Comparison of ENCODE assay signal across 7 cellular contexts in the genomic region with DNA sequence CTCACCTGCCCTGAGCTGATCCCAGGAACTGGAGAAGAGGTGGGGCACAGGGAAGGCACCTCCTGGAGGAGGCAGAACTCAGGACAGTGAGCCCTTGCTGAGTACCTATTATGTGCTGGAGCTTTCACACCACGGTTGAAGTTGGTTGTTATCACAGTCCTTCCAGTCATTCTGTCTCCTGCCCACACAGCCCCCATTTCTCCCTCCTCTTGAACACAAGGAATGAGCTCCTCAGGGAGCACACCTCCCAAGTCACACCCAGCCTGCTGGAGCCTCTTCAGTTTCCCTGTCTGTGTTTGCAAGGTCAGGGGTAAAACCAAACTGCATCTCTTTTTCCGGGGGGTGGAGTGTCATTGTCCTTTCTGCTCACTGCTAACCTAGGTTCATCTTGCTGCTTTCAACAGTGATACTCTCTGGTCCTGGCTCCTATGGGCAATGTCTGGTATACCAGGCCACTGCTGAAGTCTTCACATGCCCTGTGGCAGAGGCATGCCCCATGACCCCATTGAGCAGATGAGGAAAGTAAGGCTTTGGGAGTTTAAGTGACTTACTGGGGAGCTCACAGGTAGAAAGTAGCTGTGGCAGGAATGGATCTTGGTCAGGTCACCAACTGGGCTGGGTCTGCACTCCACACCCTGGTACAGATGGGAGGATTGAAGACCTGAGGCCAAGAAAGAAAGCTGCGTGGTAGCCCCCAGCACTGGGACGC. TPM values are rescaled to one million over a fixed set of nuclear protein-coding genes. Genes with fewer than 3 reads are reported as not detected.
"Had no signal": no experiment of that assay in that cellular context is flagged by ENCODE, and none has a peak within 500 bp of the region (broad histone marks: within the 10 kb centered on the region; RNA-seq: fewer than 3 reads in every experiment).

No MANE protein-coding gene starts in this region.

- H3K4me2 ChIP-seq: KMS-11 had no signal

- H3K9ac ChIP-seq: GM23248, KMS-11 had no signal

- H2AFZ ChIP-seq: GM23248 had no signal

- H3K27ac ChIP-seq: GM23248, KMS-11 had no signal

- FAIRE-seq: H54 had no signal

- H3K4me3 ChIP-seq: GM23248 had no signal

- DNase-seq: GOT3, H9, KBM-7 had no signal

RNA-seq across cellular contexts. Expression of a gene that starts 34.1 kb away (rescaled TPM):
- total RNA-seq: GM23248, IMR-90 had no signal
- polyA plus RNA-seq: GM23248 had no signal
